Comparison of ENCODE assay signal across 8 cellular contexts in genomic region chr12:64669270-64669842, GRCh38. TPM values are rescaled to one million over a fixed set of nuclear protein-coding genes. Genes with fewer than 3 reads are reported as not detected.
DNase-seq lines count a peak whose midpoint lies in the region; ATAC-seq and TF ChIP-seq lines count a peak whose summit lies in the region.

No MANE protein-coding gene starts in this region.

- H3K9me3 ChIP-seq in ascending aorta, result no peaks in the 10 kb centered on the region
- no peaks in the 10 kb centered on the region for H3K9me3 ChIP-seq in lung (ENCODE audit: control insufficient read depth in 2 of 2, insufficient read depth in 1 of 2, low read length in 1 of 2)
- H3K9me3 ChIP-seq in MG63, result no peaks in the 10 kb centered on the region

- peak overlapping the region; percentile 75 to 88 for H3K27ac ChIP-seq in ascending aorta
- peak overlapping the region; percentile 55 to 94 for H3K27ac ChIP-seq in lung (ENCODE audit: low read depth in 1 of 2, low read length in 1 of 2)

- 5 to 12% methylated on average over 10 of the region's 10 CpGs for WGBS in lung, 2 donors

- ATAC-seq in HG02763 (IDR thresholded peaks at IDR 0.05; ENCODE audit: unreplicated experiment) (peak; percentile 63), lung (ENCODE audit: insufficient read depth, low FRiP score) (no peak)

- H3K4me3 ChIP-seq in ascending aorta (peak overlapping the region; percentile 7 to 38), lung (no peak overlapping the region), MG63 (no peak overlapping the region)

- DNase-seq in SKM-1 treated with dmso at 0.1 percent for 144 hours (lab: John Stamatoyannopoulos, UW; ENCODE audit: unreplicated experiment) (peak; percentile 23), SKM-1 (lab: John Stamatoyannopoulos, UW; ENCODE audit: unreplicated experiment) (no peak), NK-92 (lab: John Stamatoyannopoulos, UW; ENCODE audit: unreplicated experiment) (peak; percentile 45), ascending aorta (ENCODE audit: low spot score in 2 of 2) (no peak), lung (ENCODE audit: low spot score) (peak; percentile 38), MG63 (no peak), midbrain (lab: John Stamatoyannopoulos, UW) (no peak)

- H3K4me1 ChIP-seq in ascending aorta (peaks cover 48 to 84% of the 10 kb centered on the region in 2 donors), lung (ENCODE audit: control insufficient read depth in 2 of 2, insufficient read depth in 2 of 2, low read length in 2 of 2) (peaks cover 37 to 73% of the 10 kb centered on the region in 2 donors)

- H3K36me3 ChIP-seq in ascending aorta (no peaks in the 10 kb centered on the region), lung (ENCODE audit: control insufficient read depth in 2 of 2, insufficient read depth in 2 of 2, low read length in 2 of 2) (no peaks in the 10 kb centered on the region), MG63 (no peaks in the 10 kb centered on the region)

- H3K27me3 ChIP-seq in ascending aorta (no peaks in the 10 kb centered on the region), lung (ENCODE audit: control insufficient read depth, insufficient read depth) (no peaks in the 10 kb centered on the region), MG63 (no peaks in the 10 kb centered on the region)

- intact Hi-C loops in ascending aorta (cut with DNase I), result no loop called here

- TF ChIP-seq CTCF in ascending aorta (IDR thresholded peaks at IDR 0.05) (no peak), lung (IDR thresholded peaks at IDR 0.05; ENCODE audit: control extremely low read depth, extremely low read depth) (no peak)

RNA-seq across cellular contexts. Expression of gene RASSF3, which starts 59.1 kb away (rescaled TPM):
- total RNA-seq in ascending aorta (79.6 TPM), lung (10 to 100 TPM; 31.5 to 60.9 TPM)
- polyA plus RNA-seq in lung, result 10 to 100 TPM; 26.7 to 35.4 TPM
- 10.1 and 10.3 TPM in 2 replicates for total RNA-seq in MG63 (2014; rRNA removed; shearing (Covaris generic); ENCODE audit: low replicate concordance)

Comparison
In these comparisons a context has a peak if more than half of its experiments do, and no peak if none do; other contexts are left out.
1. DNase-seq: peak in SKM-1 treated with dmso at 0.1 percent for 144 hours (single experiment), NK-92 (single experiment) and lung (single experiment); none in SKM-1 (single experiment), ascending aorta (0 of 2), MG63 (single experiment) and midbrain (single experiment).
2. H3K4me3 ChIP-seq: peak in ascending aorta (2 of 2); none in lung (single experiment) and MG63 (single experiment).